In genomic region chr15:90691982-90692773, GRCh38 we compare ENCODE assay signal across 17 cellular contexts. TPM values are rescaled to one million over a fixed set of nuclear protein-coding genes. Genes with fewer than 3 reads are reported as not detected.
DNase-seq lines count a peak whose midpoint lies in the region; ATAC-seq and TF ChIP-seq lines count a peak whose summit lies in the region.
"Had no signal": no experiment of that assay in that cellular context is flagged by ENCODE, and none has a peak within 500 bp of the region (broad histone marks: within the 10 kb centered on the region; RNA-seq: fewer than 3 reads in every experiment).

No MANE protein-coding gene starts in this region.

- H3K4me1 Mint-ChIP-seq in effector memory CD8-positive, alpha-beta T cell (ENCODE audit: low read depth in 2 of 2), result no peaks in the 10 kb centered on the region

- no peak for TF ChIP-seq CTCF in GM13976 (IDR thresholded peaks at IDR 0.05; ENCODE audit: borderline replicate concordance, control extremely low read depth, extremely low read depth, insufficient read depth, missing control alignments)

- H3K4me3 ChIP-seq in H7 (ENCODE audit: insufficient read depth, low read depth, low read length), result no peak overlapping the region
- H3K4me3 ChIP-seq: esophagus squamous epithelium, GM23248, spleen had no signal

- H3K27ac Mint-ChIP-seq in effector memory CD8-positive, alpha-beta T cell, result no peak overlapping the region

- ATAC-seq in GM19351 (IDR thresholded peaks at IDR 0.05; ENCODE audit: unreplicated experiment) (peak; percentile 69), HG02852 (IDR thresholded peaks at IDR 0.05; ENCODE audit: unreplicated experiment) (peak; percentile 51), HG03460 (IDR thresholded peaks at IDR 0.05; ENCODE audit: unreplicated experiment) (peak; percentile 61)
- no peak for ATAC-seq in effector memory CD8-positive, alpha-beta T cell (replicated peaks)

- H3K4me3 Mint-ChIP-seq in effector memory CD8-positive, alpha-beta T cell, result no peak overlapping the region

- H3K9me3 Mint-ChIP-seq in effector memory CD8-positive, alpha-beta T cell, result no peaks in the 10 kb centered on the region

- in situ Hi-C loops in GM13976 (cut with MboI; ENCODE audit: low sequenced_read_pairs, unreplicated experiment), result loop anchor here (5.0 to 10.0 kb wide), 2 partner anchors 35 to 193 kb away; partner anchors contain the start of gene FES

- H3K36me3 ChIP-seq in H7 (replicated peaks; ENCODE audit: control insufficient read depth, insufficient read depth, low read length), result no peaks in the 10 kb centered on the region
- H3K36me3 ChIP-seq: esophagus squamous epithelium, spleen had no signal

- no peaks in the 10 kb centered on the region for H3K27me3 Mint-ChIP-seq in effector memory CD8-positive, alpha-beta T cell

- no peaks in the 10 kb centered on the region for H3K27me3 ChIP-seq in H7 (ENCODE audit: control insufficient read depth, insufficient read depth, low read length)
- H3K27me3 ChIP-seq: esophagus squamous epithelium, spleen had no signal

- peak; percentile 58 for DNase-seq in GM13976 (ENCODE audit: low spot score)
- DNase-seq in activated effector memory CD4-positive, alpha-beta T cell treated with anti-CD3 and anti-CD28 coated beads, Interleukin-2, amount 50 U/mL, for 16 hours, result no peak
- DNase-seq in effector memory CD8-positive, alpha-beta T cell, result no peak
- DNase-seq in cerebellar cortex (ENCODE audit: low spot score), result no peak
- DNase-seq in H7, result no peak
- DNase-seq: activated T-cell treated with anti-CD3 and anti-CD28 coated beads, Interleukin-2, amount 50 U/mL, for 1 hour; DND-41; esophagus squamous epithelium; KG1; NCI-H146; NCI-H510A treated with DMSO at 0.1 percent for 48 hours; spleen; SW 1271 had no signal

- no peaks in the 10 kb centered on the region for H3K36me3 Mint-ChIP-seq in effector memory CD8-positive, alpha-beta T cell (ENCODE audit: insufficient read depth)

RNA-seq across cellular contexts. Expression of gene BLM, which starts 25.0 kb away (rescaled TPM):
- total RNA-seq in H7 (2014; rRNA removed; shearing (Covaris generic)), result 29.7 and 36.4 TPM in 2 replicates
